27 cellular contexts compared by ENCODE assay signal in genomic region chr9:77000330-77000729, GRCh38. TPM values are rescaled to one million over a fixed set of nuclear protein-coding genes. Genes with fewer than 3 reads are reported as not detected.
"Had no signal": no experiment of that assay in that cellular context is flagged by ENCODE, and none has a peak within 500 bp of the region (broad histone marks: within the 10 kb centered on the region; RNA-seq: fewer than 3 reads in every experiment).

No MANE protein-coding gene starts in this region.

- H3K4me3 Mint-ChIP-seq: activated CD4-positive, alpha-beta memory T cell treated with anti-CD3 and anti-CD28 coated beads, Interleukin-2, amount 10 ng/mL, durations not matched to agents 7 days and 5 days; activated CD4-positive, alpha-beta T cell treated with anti-CD3 and anti-CD28 coated beads, Interleukin-2, amount 10 ng/mL, durations not matched to agents 24 days and 14 days; activated T-cell treated with anti-CD3 and anti-CD28 coated beads, Interleukin-2, amount 50 U/mL, for 72 hours; nephron progenitor cell had no signal

- H3K9me3 Mint-ChIP-seq: activated CD4-positive, alpha-beta memory T cell treated with anti-CD3 and anti-CD28 coated beads, Interleukin-2, amount 10 ng/mL, durations not matched to agents 7 days and 5 days; activated CD4-positive, alpha-beta T cell treated with anti-CD3 and anti-CD28 coated beads, Interleukin-2, amount 10 ng/mL, durations not matched to agents 24 days and 14 days; activated T-cell treated with anti-CD3 and anti-CD28 coated beads, Interleukin-2, amount 50 U/mL, for 72 hours; nephron progenitor cell had no signal

- H3K4me1 Mint-ChIP-seq: activated CD4-positive, alpha-beta memory T cell treated with anti-CD3 and anti-CD28 coated beads, Interleukin-2, amount 10 ng/mL, durations not matched to agents 7 days and 5 days; activated CD4-positive, alpha-beta T cell treated with anti-CD3 and anti-CD28 coated beads, Interleukin-2, amount 10 ng/mL, durations not matched to agents 24 days and 14 days had no signal

- FAIRE-seq: keratinocyte had no signal

- H3K4me3 ChIP-seq: body of pancreas, cardiac muscle cell, heart right ventricle, lower lobe of right lung, mucosa of descending colon, upper lobe of left lung had no signal

- H2AFZ ChIP-seq: parathyroid adenoma had no signal

- H3K4me1 ChIP-seq: body of pancreas, lower lobe of right lung, parathyroid adenoma, upper lobe of left lung had no signal

- H3K27me3 ChIP-seq: body of pancreas, cardiac muscle cell, upper lobe of left lung had no signal

- H3K9me3 ChIP-seq: body of pancreas, lower lobe of right lung, mucosa of descending colon, upper lobe of left lung had no signal

- H3K27ac Mint-ChIP-seq: activated CD4-positive, alpha-beta memory T cell treated with anti-CD3 and anti-CD28 coated beads, Interleukin-2, amount 10 ng/mL, durations not matched to agents 7 days and 5 days; activated CD4-positive, alpha-beta T cell treated with anti-CD3 and anti-CD28 coated beads, Interleukin-2, amount 10 ng/mL, durations not matched to agents 24 days and 14 days; activated T-cell treated with anti-CD3 and anti-CD28 coated beads, Interleukin-2, amount 50 U/mL, for 72 hours; nephron progenitor cell had no signal

- H3K9ac ChIP-seq: parathyroid adenoma had no signal

- ATAC-seq: activated CD4-positive, CD25-positive, alpha-beta regulatory T cell treated with anti-CD3 and anti-CD28 coated beads, Interleukin-2, amount 50 U/mL, for 24 hours; activated T-cell treated with anti-CD3 and anti-CD28 coated beads, Interleukin-2, amount 50 U/mL, for 72 hours; body of pancreas; heart right ventricle; left colon; lower lobe of right lung; mucosa of descending colon; right cardiac atrium had no signal

- DNase-seq: activated CD4-positive, alpha-beta memory T cell treated with anti-CD3 and anti-CD28 coated beads, Interleukin-2, amount 10 ng/mL, durations not matched to agents 7 days and 5 days; activated CD4-positive, alpha-beta T cell treated with anti-CD3 and anti-CD28 coated beads, Interleukin-2, amount 10 ng/mL, durations not matched to agents 24 days and 14 days; activated effector memory CD4-positive, alpha-beta T cell treated with anti-CD3 and anti-CD28 coated beads, Interleukin-2, amount 50 U/mL, for 16 hours; activated naive CD4-positive, alpha-beta T cell treated with anti-CD3 and anti-CD28 coated beads, Interleukin-2, amount 50 U/mL, for 16 hours; activated T-cell treated with anti-CD3 and anti-CD28 coated beads, Interleukin-2, amount 50 U/mL, for 72 hours; anterior cingulate cortex; body of pancreas; cortex of kidney; foreskin fibroblast; heart right ventricle; left colon; lower lobe of right lung; mesendoderm; mucosa of descending colon; nephron progenitor cell; right cardiac atrium; stimulated activated CD4-positive, alpha-beta T cell treated with anti-CD3 and anti-CD28 coated beads, Interleukin-4, amount 100 ng/mL, for 24 hours; stimulated activated naive CD4-positive, alpha-beta T cell treated with Interleukin-2 at 50 U/mL for 16 hours; upper lobe of left lung had no signal

- H3K27ac ChIP-seq: body of pancreas, cardiac muscle cell, epithelial cell of prostate, heart right ventricle, lower lobe of right lung, parathyroid adenoma, upper lobe of left lung had no signal

- H3K79me2 ChIP-seq: parathyroid adenoma had no signal

- H3K36me3 ChIP-seq: cardiac muscle cell, heart right ventricle, lower lobe of right lung, upper lobe of left lung had no signal

RNA-seq across cellular contexts. Expression of gene FOXB2, which starts 19.1 kb away (rescaled TPM):
- total RNA-seq: activated CD4-positive, alpha-beta memory T cell treated with anti-CD3 and anti-CD28 coated beads, Interleukin-2, amount 10 ng/mL, durations not matched to agents 7 days and 5 days; activated CD4-positive, alpha-beta T cell treated with anti-CD3 and anti-CD28 coated beads, Interleukin-2, amount 10 ng/mL, durations not matched to agents 24 days and 14 days; activated T-cell treated with anti-CD3 and anti-CD28 coated beads, Interleukin-2, amount 50 U/mL, for 72 hours; body of pancreas; cardiac muscle cell; cerebellum; fibroblast of lung; heart right ventricle; left colon; lower lobe of right lung; mucosa of descending colon; pulmonary artery endothelial cell; right cardiac atrium; upper lobe of left lung had no signal
- polyA plus RNA-seq: cardiac muscle cell, fibroblast of lung, heart right ventricle, keratinocyte, right cardiac atrium had no signal
